13 cellular contexts compared by ENCODE assay signal in genomic region chr11:75510626-75511025, GRCh38. TPM values are rescaled to one million over a fixed set of nuclear protein-coding genes. Genes with fewer than 3 reads are reported as not detected.
DNase-seq lines count a peak whose midpoint lies in the region; ATAC-seq and TF ChIP-seq lines count a peak whose summit lies in the region.
"Had no signal": no experiment of that assay in that cellular context is flagged by ENCODE, and none has a peak within 500 bp of the region (broad histone marks: within the 10 kb centered on the region; RNA-seq: fewer than 3 reads in every experiment).

No MANE protein-coding gene starts in this region.

- H4K20me1 ChIP-seq in osteoblast (ENCODE audit: insufficient read depth, low read length), result peaks cover 14% of the 10 kb centered on the region

- no peak overlapping the region for H3K4me2 ChIP-seq in osteoblast (ENCODE audit: insufficient read depth, low read length)

- H3K27me3 Mint-ChIP-seq in activated naive CD8-positive, alpha-beta T cell treated with anti-CD3 and anti-CD28 coated beads for 36 hours, result no peaks in the 10 kb centered on the region
- no peaks in the 10 kb centered on the region for H3K27me3 Mint-ChIP-seq in activated naive CD8-positive, alpha-beta T cell treated with anti-CD3 and anti-CD28 coated beads, Interleukin-2, amount 50 U/mL, for 24 hours
- no peaks in the 10 kb centered on the region for H3K27me3 Mint-ChIP-seq in activated T-helper 17 cell treated with anti-CD3 and anti-CD28 coated beads, Interleukin-2, amount 50 U/mL, for 72 hours

- no peaks in the 10 kb centered on the region for H3K9me3 ChIP-seq in osteoblast (ENCODE audit: low read depth, low read length)

- H3K4me1 Mint-ChIP-seq in activated naive CD8-positive, alpha-beta T cell treated with anti-CD3 and anti-CD28 coated beads for 36 hours, result peaks cover 6% of the 10 kb centered on the region
- H3K4me1 Mint-ChIP-seq in activated naive CD8-positive, alpha-beta T cell treated with anti-CD3 and anti-CD28 coated beads, Interleukin-2, amount 50 U/mL, for 24 hours, result peaks cover 17% of the 10 kb centered on the region
- peaks cover 16% of the 10 kb centered on the region for H3K4me1 Mint-ChIP-seq in activated T-helper 17 cell treated with anti-CD3 and anti-CD28 coated beads, Interleukin-2, amount 50 U/mL, for 72 hours

- H2AFZ ChIP-seq in osteoblast (ENCODE audit: low read length), result no peak overlapping the region

- no peaks in the 10 kb centered on the region for H3K36me3 Mint-ChIP-seq in activated naive CD8-positive, alpha-beta T cell treated with anti-CD3 and anti-CD28 coated beads for 36 hours
- no peaks in the 10 kb centered on the region for H3K36me3 Mint-ChIP-seq in activated naive CD8-positive, alpha-beta T cell treated with anti-CD3 and anti-CD28 coated beads, Interleukin-2, amount 50 U/mL, for 24 hours (ENCODE audit: low read depth)
- no peaks in the 10 kb centered on the region for H3K36me3 Mint-ChIP-seq in activated T-helper 17 cell treated with anti-CD3 and anti-CD28 coated beads, Interleukin-2, amount 50 U/mL, for 72 hours (ENCODE audit: low read depth)

- H3K36me3 ChIP-seq in osteoblast (ENCODE audit: insufficient read depth, low read length), result no peaks in the 10 kb centered on the region

- H3K27me3 ChIP-seq in osteoblast (ENCODE audit: insufficient read depth, low read length), result no peaks in the 10 kb centered on the region

- no peak overlapping the region for H3K4me3 ChIP-seq in osteoblast (ENCODE audit: insufficient read depth, low read length)

- H3K9me3 Mint-ChIP-seq in activated naive CD8-positive, alpha-beta T cell treated with anti-CD3 and anti-CD28 coated beads for 36 hours, result no peaks in the 10 kb centered on the region
- no peaks in the 10 kb centered on the region for H3K9me3 Mint-ChIP-seq in activated naive CD8-positive, alpha-beta T cell treated with anti-CD3 and anti-CD28 coated beads, Interleukin-2, amount 50 U/mL, for 24 hours
- H3K9me3 Mint-ChIP-seq in activated T-helper 17 cell treated with anti-CD3 and anti-CD28 coated beads, Interleukin-2, amount 50 U/mL, for 72 hours, result no peaks in the 10 kb centered on the region

- ATAC-seq in activated naive CD8-positive, alpha-beta T cell treated with anti-CD3 and anti-CD28 coated beads, Interleukin-2, amount 50 U/mL, for 24 hours, result no peak
- ATAC-seq in activated T-helper 17 cell treated with anti-CD3 and anti-CD28 coated beads, Interleukin-2, amount 50 U/mL, for 72 hours (replicated peaks), result no peak
- ATAC-seq: PC-3 had no signal

- peaks cover 7% of the 10 kb centered on the region for H3K4me1 ChIP-seq in osteoblast (ENCODE audit: insufficient read depth, low read length)

- no peak for DNase-seq in activated naive CD8-positive, alpha-beta T cell treated with anti-CD3 and anti-CD28 coated beads for 36 hours
- DNase-seq in activated naive CD8-positive, alpha-beta T cell treated with anti-CD3 and anti-CD28 coated beads, Interleukin-2, amount 50 U/mL, for 24 hours, result no peak
- DNase-seq in osteoblast (ENCODE audit: insufficient read length, low spot score, missing footprints) (peak; percentile 56), GM19240 (ENCODE audit: insufficient read length, low spot score) (no peak), HT-29 (ENCODE audit: low spot score) (no peak), 8988T (no peak), NCI-H510A treated with DMSO at 0.1 percent for 48 hours (lab: John Stamatoyannopoulos, UW) (no peak)
- DNase-seq: NCI-H1436 treated with DMSO at 0.1 percent for 48 hours, NCI-H2081, NCI-H2227 treated with DMSO at 0.1 percent for 48 hours, NCI-H526, PC-3 had no signal

- no peak overlapping the region for H3K27ac ChIP-seq in osteoblast (ENCODE audit: low read depth, low read length)

- H3K4me3 Mint-ChIP-seq in activated naive CD8-positive, alpha-beta T cell treated with anti-CD3 and anti-CD28 coated beads for 36 hours, result no peak overlapping the region
- H3K4me3 Mint-ChIP-seq in activated naive CD8-positive, alpha-beta T cell treated with anti-CD3 and anti-CD28 coated beads, Interleukin-2, amount 50 U/mL, for 24 hours, result no peak overlapping the region
- H3K4me3 Mint-ChIP-seq in activated T-helper 17 cell treated with anti-CD3 and anti-CD28 coated beads, Interleukin-2, amount 50 U/mL, for 72 hours, result no peak overlapping the region

- no peaks in the 10 kb centered on the region for H3K79me2 ChIP-seq in osteoblast (ENCODE audit: insufficient read depth, low read length)

- peak overlapping the region; percentile 13 for H3K27ac Mint-ChIP-seq in activated naive CD8-positive, alpha-beta T cell treated with anti-CD3 and anti-CD28 coated beads for 36 hours
- H3K27ac Mint-ChIP-seq in activated naive CD8-positive, alpha-beta T cell treated with anti-CD3 and anti-CD28 coated beads, Interleukin-2, amount 50 U/mL, for 24 hours, result no peak overlapping the region
- H3K27ac Mint-ChIP-seq in activated T-helper 17 cell treated with anti-CD3 and anti-CD28 coated beads, Interleukin-2, amount 50 U/mL, for 72 hours, result peak overlapping the region; percentile 12

- no peak for TF ChIP-seq CTCF in osteoblast (IDR thresholded peaks at IDR 0.05; ENCODE audit: extremely low read depth, low read depth, low read length)

RNA-seq across cellular contexts. Expression of gene GDPD5, which starts 15.1 kb away (rescaled TPM):
- 1 to 10 TPM; 5.9 to 6.6 TPM for total RNA-seq in activated naive CD8-positive, alpha-beta T cell treated with anti-CD3 and anti-CD28 coated beads for 36 hours
- total RNA-seq in activated T-helper 17 cell treated with anti-CD3 and anti-CD28 coated beads, Interleukin-2, amount 50 U/mL, for 72 hours, result 10 to 100 TPM; 26.8 to 54.2 TPM
- total RNA-seq in osteoblast, result 13.4 and 14.1 TPM in 2 replicates
- 2.8 and 4.0 TPM in 2 replicates for total RNA-seq in HT-29 (2014; rRNA removed; shearing (Covaris generic))

RNA-seq across cellular contexts. Expression of gene SERPINH1, which starts 51.4 kb away (rescaled TPM):
- 10 to 100 TPM; 18.9 to 19.4 TPM for total RNA-seq in activated naive CD8-positive, alpha-beta T cell treated with anti-CD3 and anti-CD28 coated beads for 36 hours
- 10 to 100 TPM in 1 of 2 donors, 1 to 10 TPM in 1; 8.8 to 10.2 TPM for total RNA-seq in activated T-helper 17 cell treated with anti-CD3 and anti-CD28 coated beads, Interleukin-2, amount 50 U/mL, for 72 hours
- total RNA-seq in osteoblast, result 1,145 and 1,318 TPM in 2 replicates
- total RNA-seq in HT-29 (2014; rRNA removed; shearing (Covaris generic)), result 138 and 141 TPM in 2 replicates
